Comparison of ENCODE assay signal across 18 cellular contexts in the genomic region with DNA sequence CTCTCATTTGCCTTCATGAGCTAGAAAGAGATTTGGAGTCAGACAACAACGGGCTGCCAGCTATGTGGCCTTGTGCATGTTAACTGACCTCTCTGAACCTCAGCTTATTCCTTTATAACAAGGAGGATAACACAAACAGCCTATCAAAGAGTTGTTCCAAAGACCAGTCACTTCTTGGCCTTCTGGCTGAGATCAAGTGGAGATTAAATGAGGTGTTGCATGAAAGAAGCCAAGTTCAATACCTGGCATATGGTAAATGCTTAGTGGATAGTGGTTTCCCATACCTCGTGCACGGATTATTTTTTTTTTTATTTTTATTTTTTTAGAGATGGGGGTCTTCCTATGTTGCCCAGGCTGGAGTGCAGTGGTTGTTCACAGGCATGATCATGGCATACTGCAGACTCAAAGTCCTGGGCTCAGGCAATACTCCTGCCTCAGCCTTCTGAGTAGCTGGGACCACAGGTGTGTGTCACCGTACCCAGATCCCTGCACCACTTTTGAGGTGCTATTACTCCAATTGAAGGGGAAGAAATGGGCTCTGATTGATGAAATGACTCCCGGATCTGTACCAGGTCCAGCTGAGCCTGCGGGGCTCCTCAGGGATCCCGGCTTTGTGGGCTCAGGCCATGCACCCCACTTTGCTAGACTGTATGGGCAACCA. TPM values are rescaled to one million over a fixed set of nuclear protein-coding genes. Genes with fewer than 3 reads are reported as not detected.
A peak's percentile ranks its signal among the peaks of the same experiment; 100 is the strongest.
DNase-seq lines count a peak whose midpoint lies in the region; ATAC-seq and TF ChIP-seq lines count a peak whose summit lies in the region.
"Had no signal": no experiment of that assay in that cellular context is flagged by ENCODE, and none has a peak within 500 bp of the region (broad histone marks: within the 10 kb centered on the region; RNA-seq: fewer than 3 reads in every experiment).

No MANE protein-coding gene starts in this region.

- H3K9ac ChIP-seq in SK-N-MC (ENCODE audit: insufficient read length): no peak overlapping the region

- H3K4me3 ChIP-seq in SK-N-MC: no peak overlapping the region
- H3K4me3 ChIP-seq in vagina: no peak overlapping the region
- no peak overlapping the region for H3K4me3 ChIP-seq in thyroid gland (replicated peaks in 1 of 3)
- H3K4me3 ChIP-seq: adrenal gland, gastrocnemius medialis, lung, right atrium auricular region had no signal

- H3K27ac ChIP-seq in SK-N-MC (0 out of 2 replicates have a peak overlapping the region, but pooled peaks have one; percentile 25), vagina (peak overlapping the region; percentile 42), thyroid gland (no peak overlapping the region)
- H3K27ac ChIP-seq: right atrium auricular region had no signal

- 82 to 88% methylated on average over 4 to 7 of the region's 7 CpGs for WGBS in thyroid gland, 2 donors

- no peaks in the 10 kb centered on the region for H3K9me3 ChIP-seq in SK-N-MC (ENCODE audit: low read depth, low read length)
- no peaks in the 10 kb centered on the region for H3K9me3 ChIP-seq in vagina
- no peaks in the 10 kb centered on the region for H3K9me3 ChIP-seq in thyroid gland
- H3K9me3 ChIP-seq: adrenal gland, gastrocnemius medialis, right atrium auricular region had no signal

- no peak for DNase-seq in activated naive CD4-positive, alpha-beta T cell treated with anti-CD3 and anti-CD28 coated beads, Interleukin-2, amount 10 ng/mL, durations not matched to agents 7 days and 5 days
- DNase-seq in activated naive CD4-positive, alpha-beta T cell treated with anti-CD3 and anti-CD28 coated beads for 36 hours: no peak
- DNase-seq in SK-N-MC (ENCODE audit: low read depth, low spot score): no peak
- DNase-seq in kidney tubule cell (ENCODE audit: low spot score): peak; percentile 23
- no peak for DNase-seq in vagina (ENCODE audit: extremely low spot score in 2 of 2)
- no peak for DNase-seq in Ammon's horn (ENCODE audit: low spot score)
- no peak for DNase-seq in thyroid gland
- DNase-seq: activated CD4-positive, alpha-beta T cell treated with anti-CD3 and anti-CD28 coated beads for 1 hour; activated T-cell treated with anti-CD3 and anti-CD28 coated beads, Interleukin-2, amount 50 U/mL, for 48 hours; caudate nucleus; gastrocnemius medialis; NCI-H1092; NCI-H774; trophoblast cell had no signal

- no peak overlapping the region for H3K4me3 Mint-ChIP-seq in activated naive CD4-positive, alpha-beta T cell treated with anti-CD3 and anti-CD28 coated beads, Interleukin-2, amount 10 ng/mL, durations not matched to agents 7 days and 5 days
- H3K4me3 Mint-ChIP-seq in activated naive CD4-positive, alpha-beta T cell treated with anti-CD3 and anti-CD28 coated beads for 36 hours: no peak overlapping the region

- TF ChIP-seq CTCF in vagina (IDR thresholded peaks at IDR 0.05) (no peak), thyroid gland (IDR thresholded peaks at IDR 0.05) (no peak)

- CTCF ChIA-PET in activated naive CD4-positive, alpha-beta T cell treated with anti-CD3 and anti-CD28 coated beads, Interleukin-2, amount 10 ng/mL, durations not matched to agents 7 days and 5 days (lab: Charles Lee): interaction anchor here (1.1 to 21.2 kb wide), 8 partner anchors 11 to 71 kb away, joined by 3 to 506 read pairs (median 6); a partner anchor contains a TSS
- CTCF ChIA-PET in activated naive CD4-positive, alpha-beta T cell treated with anti-CD3 and anti-CD28 coated beads for 36 hours (lab: Charles Lee): interaction anchor here (0.6 to 15.6 kb wide), 11 partner anchors 15 to 218 kb away, joined by 3 to 260 read pairs (median 8); a partner anchor contains a TSS

- peaks cover 34% of the 10 kb centered on the region for H3K4me1 Mint-ChIP-seq in activated naive CD4-positive, alpha-beta T cell treated with anti-CD3 and anti-CD28 coated beads, Interleukin-2, amount 10 ng/mL, durations not matched to agents 7 days and 5 days
- peaks cover 28% of the 10 kb centered on the region for H3K4me1 Mint-ChIP-seq in activated naive CD4-positive, alpha-beta T cell treated with anti-CD3 and anti-CD28 coated beads for 36 hours (ENCODE audit: low read depth)

- H3K27me3 ChIP-seq in vagina: no peaks in the 10 kb centered on the region
- no peaks in the 10 kb centered on the region for H3K27me3 ChIP-seq in thyroid gland
- H3K27me3 ChIP-seq: adrenal gland, gastrocnemius medialis, right atrium auricular region had no signal

- H3K36me3 ChIP-seq in SK-N-MC (ENCODE audit: insufficient read depth, low read length) (no peaks in the 10 kb centered on the region), vagina (peaks cover 0 to 8% of the 10 kb centered on the region in 2 donors), thyroid gland (no peaks in the 10 kb centered on the region)

- intact Hi-C loops in activated naive CD4-positive, alpha-beta T cell treated with anti-CD3 and anti-CD28 coated beads for 36 hours (cut with micrococcal nuclease): no loop called here
- intact Hi-C loops in vagina (cut with DNase I): loop anchor here (5.0 kb wide), 2 partner anchors 53 to 67 kb away; no protein-coding TSS in a partner anchor
- intact Hi-C loops in thyroid gland (cut with DNase I): no loop called here

- ATAC-seq in GM18511 (IDR thresholded peaks at IDR 0.05; ENCODE audit: unreplicated experiment): no peak
- ATAC-seq: gastrocnemius medialis had no signal

- no peaks in the 10 kb centered on the region for H3K27me3 Mint-ChIP-seq in activated naive CD4-positive, alpha-beta T cell treated with anti-CD3 and anti-CD28 coated beads, Interleukin-2, amount 10 ng/mL, durations not matched to agents 7 days and 5 days
- H3K27me3 Mint-ChIP-seq in activated naive CD4-positive, alpha-beta T cell treated with anti-CD3 and anti-CD28 coated beads for 36 hours (ENCODE audit: low read depth): no peaks in the 10 kb centered on the region

- H3K4me1 ChIP-seq in vagina (peaks cover 52% of the 10 kb centered on the region), thyroid gland (peaks cover 17 to 29% of the 10 kb centered on the region in 2 donors)

- peak overlapping the region; percentile 69 for H3K27ac Mint-ChIP-seq in activated naive CD4-positive, alpha-beta T cell treated with anti-CD3 and anti-CD28 coated beads, Interleukin-2, amount 10 ng/mL, durations not matched to agents 7 days and 5 days
- H3K27ac Mint-ChIP-seq in activated naive CD4-positive, alpha-beta T cell treated with anti-CD3 and anti-CD28 coated beads for 36 hours: no peak overlapping the region

- no peaks in the 10 kb centered on the region for H3K9me3 Mint-ChIP-seq in activated naive CD4-positive, alpha-beta T cell treated with anti-CD3 and anti-CD28 coated beads, Interleukin-2, amount 10 ng/mL, durations not matched to agents 7 days and 5 days
- H3K9me3 Mint-ChIP-seq in activated naive CD4-positive, alpha-beta T cell treated with anti-CD3 and anti-CD28 coated beads for 36 hours: no peaks in the 10 kb centered on the region

- no peak for TF ChIP-seq POLR2A in vagina (IDR thresholded peaks at IDR 0.05)
- TF ChIP-seq POLR2A in thyroid gland (IDR thresholded peaks at IDR 0.05): no peak

- peaks cover 20% of the 10 kb centered on the region for H3K36me3 Mint-ChIP-seq in activated naive CD4-positive, alpha-beta T cell treated with anti-CD3 and anti-CD28 coated beads, Interleukin-2, amount 10 ng/mL, durations not matched to agents 7 days and 5 days
- no peaks in the 10 kb centered on the region for H3K36me3 Mint-ChIP-seq in activated naive CD4-positive, alpha-beta T cell treated with anti-CD3 and anti-CD28 coated beads for 36 hours (ENCODE audit: low read depth)

RNA-seq across cellular contexts. Expression of a gene that starts 4.9 kb away (rescaled TPM):
- 10 to 100 TPM; 62.7 to 70.2 TPM for total RNA-seq in activated naive CD4-positive, alpha-beta T cell treated with anti-CD3 and anti-CD28 coated beads for 36 hours
- 1,638 TPM for total RNA-seq in vagina
- 100 to 1,000 TPM; 146 to 212 (median 188) TPM for total RNA-seq in thyroid gland

RNA-seq across cellular contexts. Expression of a gene that starts 5.8 kb away (rescaled TPM):
- total RNA-seq in activated naive CD4-positive, alpha-beta T cell treated with anti-CD3 and anti-CD28 coated beads for 36 hours: 10 to 100 TPM; 26.7 to 30.4 TPM
- total RNA-seq in vagina (28.2 TPM), thyroid gland (10 to 100 TPM; 18.7 to 52.6 (median 47.6) TPM)

RNA-seq across cellular contexts. Expression of a gene that starts 16.5 kb away (rescaled TPM):
- 10 to 100 TPM; 17.5 to 18.8 TPM for total RNA-seq in activated naive CD4-positive, alpha-beta T cell treated with anti-CD3 and anti-CD28 coated beads for 36 hours
- total RNA-seq in vagina (108 TPM), thyroid gland (100 to 1,000 TPM; 120 to 150 (median 140) TPM)

RNA-seq across cellular contexts. Expression of a gene that starts 21.8 kb away (rescaled TPM):
- 10 to 100 TPM; 17.4 to 19.2 TPM for total RNA-seq in activated naive CD4-positive, alpha-beta T cell treated with anti-CD3 and anti-CD28 coated beads for 36 hours
- total RNA-seq in vagina (6.4 TPM), thyroid gland (10 to 100 TPM in 3 of 4 donors, 1 to 10 TPM in 1; 4.2 to 15.8 (median 12.3) TPM)

RNA-seq across cellular contexts. Expression of a gene that starts 40.9 kb away (rescaled TPM):
- 10 to 100 TPM; 45.9 to 51.0 TPM for total RNA-seq in activated naive CD4-positive, alpha-beta T cell treated with anti-CD3 and anti-CD28 coated beads for 36 hours
- 34.1 TPM for total RNA-seq in vagina
- total RNA-seq in thyroid gland: 10 to 100 TPM in 1 of 4 donors, 1 to 10 TPM in 2, under 1 TPM in 1; 0.81 to 10.1 (median 3.3) TPM

Comparison
In these comparisons a context has a peak if more than half of its experiments do, and no peak if none do; other contexts are left out.
1. H3K27ac ChIP-seq: peak in SK-N-MC (single experiment) and vagina (single experiment); none in thyroid gland (0 of 3).